ENCODE assay signal across 8 cellular contexts in genomic region chr6:124795879-124796838, GRCh38.
DNase-seq lines count a peak whose midpoint lies in the region.

No MANE protein-coding gene starts in this region.

- peak; percentile 60 for DNase-seq in NCI-H1436 (lab: John Stamatoyannopoulos, UW)
- DNase-seq in NCI-H1436 treated with DMSO at 0.1 percent for 48 hours (lab: John Stamatoyannopoulos, UW), result no peak
- peak; percentile 12 for DNase-seq in NCI-H2227 (lab: John Stamatoyannopoulos, UW; ENCODE audit: unreplicated experiment)
- peak; percentile 79 for DNase-seq in cerebellum (ENCODE audit: low spot score)
- peak; percentile 69 for DNase-seq in midbrain (lab: John Stamatoyannopoulos, UW)
- no peak for DNase-seq in activated CD8-positive, alpha-beta memory T cell treated with anti-CD3 and anti-CD28 coated beads for 24 hours
- DNase-seq in activated naive CD8-positive, alpha-beta T cell treated with anti-CD3 and anti-CD28 coated beads for 36 hours, result no peak
- no peak for DNase-seq in activated gamma-delta T cell treated with Interleukin-2 at 50 U/mL for 16 hours

- H3K27me3 Mint-ChIP-seq in activated naive CD8-positive, alpha-beta T cell treated with anti-CD3 and anti-CD28 coated beads for 36 hours, result no peaks in the 10 kb centered on the region

- H3K27ac Mint-ChIP-seq in activated naive CD8-positive, alpha-beta T cell treated with anti-CD3 and anti-CD28 coated beads for 36 hours, result no peak overlapping the region

- H3K4me1 Mint-ChIP-seq in activated naive CD8-positive, alpha-beta T cell treated with anti-CD3 and anti-CD28 coated beads for 36 hours, result no peaks in the 10 kb centered on the region

- H3K36me3 Mint-ChIP-seq in activated naive CD8-positive, alpha-beta T cell treated with anti-CD3 and anti-CD28 coated beads for 36 hours, result no peaks in the 10 kb centered on the region

- no peak overlapping the region for H3K4me3 Mint-ChIP-seq in activated naive CD8-positive, alpha-beta T cell treated with anti-CD3 and anti-CD28 coated beads for 36 hours

- no peaks in the 10 kb centered on the region for H3K9me3 Mint-ChIP-seq in activated naive CD8-positive, alpha-beta T cell treated with anti-CD3 and anti-CD28 coated beads for 36 hours

Comparison
In these comparisons a context has a peak if more than half of its experiments do, and no peak if none do; other contexts are left out.
1. DNase-seq: peak in NCI-H1436 (single experiment), NCI-H2227 (single experiment), cerebellum (single experiment) and midbrain (single experiment); none in NCI-H1436 treated with DMSO at 0.1 percent for 48 hours (single experiment), activated CD8-positive, alpha-beta memory T cell treated with anti-CD3 and anti-CD28 coated beads for 24 hours (single experiment), activated naive CD8-positive, alpha-beta T cell treated with anti-CD3 and anti-CD28 coated beads for 36 hours (single experiment) and activated gamma-delta T cell treated with Interleukin-2 at 50 U/mL for 16 hours (single experiment).